Comparison of ENCODE assay signal across 32 cellular contexts in the genomic region with DNA sequence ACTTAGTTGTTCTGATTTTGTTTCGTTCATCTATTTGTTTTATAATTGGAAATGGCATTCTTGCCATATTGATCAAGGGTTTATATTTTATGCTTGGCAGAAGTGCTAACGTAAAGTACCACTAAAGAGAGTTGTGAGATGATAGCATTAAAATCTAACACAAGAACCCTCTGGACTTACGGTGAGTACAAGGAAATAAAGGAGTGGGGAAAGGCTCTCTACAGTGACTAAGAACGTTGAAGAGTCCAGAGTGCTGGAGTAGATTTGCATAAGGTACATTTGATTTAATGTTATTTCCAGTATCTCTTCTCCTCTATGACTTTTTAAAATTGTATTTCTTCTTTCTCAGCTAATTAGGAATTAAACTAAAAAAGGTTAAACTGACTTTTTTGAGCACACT.
"Had no signal": no experiment of that assay in that cellular context is flagged by ENCODE, and none has a peak within 500 bp of the region (broad histone marks: within the 10 kb centered on the region; RNA-seq: fewer than 3 reads in every experiment).

No MANE protein-coding gene starts in this region.

- H3K27me3 ChIP-seq: adrenal gland, ascending aorta, body of pancreas, brain microvascular endothelial cell, cardiac muscle cell had no signal

- H3K9me3 ChIP-seq: adrenal gland, ascending aorta, body of pancreas, breast epithelium had no signal

- ATAC-seq: activated naive CD4-positive, alpha-beta T cell treated with anti-CD3 and anti-CD28 coated beads, Interleukin-2, amount 50 U/mL, for 72 hours; activated naive CD8-positive, alpha-beta T cell treated with anti-CD3 and anti-CD28 coated beads, Interleukin-2, amount 50 U/mL, for 24 hours; activated T-cell treated with anti-CD3 and anti-CD28 coated beads, Interleukin-2, amount 50 U/mL, for 4 hours; activated T-cell treated with anti-CD3 and anti-CD28 coated beads, Interleukin-2, amount 50 U/mL, for 72 hours; activated T-helper 17 cell treated with anti-CD3 and anti-CD28 coated beads, Interleukin-2, amount 50 U/mL, for 72 hours; body of pancreas had no signal

- H3K36me3 ChIP-seq: adrenal gland, ascending aorta, brain microvascular endothelial cell, breast epithelium, cardiac muscle cell had no signal

- DNase-seq: activated effector memory CD4-positive, alpha-beta T cell treated with anti-CD3 and anti-CD28 coated beads, Interleukin-2, amount 50 U/mL, for 16 hours; activated effector memory CD4-positive, alpha-beta T cell treated with Interleukin-2 at 50 U/mL for 16 hours; activated gamma-delta T cell; activated gamma-delta T cell treated with Interleukin-2 at 50 U/mL for 16 hours; activated naive CD4-positive, alpha-beta T cell; activated naive CD4-positive, alpha-beta T cell treated with anti-CD3 and anti-CD28 coated beads for 36 hours; activated naive CD4-positive, alpha-beta T cell treated with anti-CD3 and anti-CD28 coated beads, Interleukin-2, amount 10 ng/mL, durations not matched to agents 7 days and 5 days; activated naive CD4-positive, alpha-beta T cell treated with anti-CD3 and anti-CD28 coated beads, Interleukin-2, amount 50 U/mL, for 16 hours; activated naive CD4-positive, alpha-beta T cell treated with Interleukin-2 at 50 U/mL for 16 hours; activated naive CD8-positive, alpha-beta T cell treated with anti-CD3 and anti-CD28 coated beads for 36 hours; activated naive CD8-positive, alpha-beta T cell treated with anti-CD3 and anti-CD28 coated beads, Interleukin-2, amount 10 ng/mL, durations not matched to agents 7 days and 5 days; activated naive CD8-positive, alpha-beta T cell treated with anti-CD3 and anti-CD28 coated beads, Interleukin-2, amount 50 U/mL, for 24 hours; activated T-cell treated with anti-CD3 and anti-CD28 coated beads, Interleukin-2, amount 50 U/mL, for 1 hour; activated T-cell treated with anti-CD3 and anti-CD28 coated beads, Interleukin-2, amount 50 U/mL, for 24 hours; activated T-cell treated with anti-CD3 and anti-CD28 coated beads, Interleukin-2, amount 50 U/mL, for 4 hours; activated T-cell treated with anti-CD3 and anti-CD28 coated beads, Interleukin-2, amount 50 U/mL, for 48 hours; activated T-cell treated with anti-CD3 and anti-CD28 coated beads, Interleukin-2, amount 50 U/mL, for 72 hours; adrenal gland; amniotic stem cell; amygdala; anterior cingulate cortex; aorta; body of pancreas; brain microvascular endothelial cell; caudate nucleus; central memory CD4-positive, alpha-beta T cell; cerebellar nuclear complex had no signal

- H3K4me1 ChIP-seq: adrenal gland, ascending aorta, body of pancreas, breast epithelium had no signal

- H3K4me3 ChIP-seq: adrenal gland, ascending aorta, body of pancreas, breast epithelium, cardiac muscle cell had no signal

- H3K27ac ChIP-seq: adrenal gland, ascending aorta, body of pancreas, brain microvascular endothelial cell, breast epithelium, cardiac muscle cell had no signal
